Comparison of ENCODE assay signal across 1 cellular context in the genomic region with DNA sequence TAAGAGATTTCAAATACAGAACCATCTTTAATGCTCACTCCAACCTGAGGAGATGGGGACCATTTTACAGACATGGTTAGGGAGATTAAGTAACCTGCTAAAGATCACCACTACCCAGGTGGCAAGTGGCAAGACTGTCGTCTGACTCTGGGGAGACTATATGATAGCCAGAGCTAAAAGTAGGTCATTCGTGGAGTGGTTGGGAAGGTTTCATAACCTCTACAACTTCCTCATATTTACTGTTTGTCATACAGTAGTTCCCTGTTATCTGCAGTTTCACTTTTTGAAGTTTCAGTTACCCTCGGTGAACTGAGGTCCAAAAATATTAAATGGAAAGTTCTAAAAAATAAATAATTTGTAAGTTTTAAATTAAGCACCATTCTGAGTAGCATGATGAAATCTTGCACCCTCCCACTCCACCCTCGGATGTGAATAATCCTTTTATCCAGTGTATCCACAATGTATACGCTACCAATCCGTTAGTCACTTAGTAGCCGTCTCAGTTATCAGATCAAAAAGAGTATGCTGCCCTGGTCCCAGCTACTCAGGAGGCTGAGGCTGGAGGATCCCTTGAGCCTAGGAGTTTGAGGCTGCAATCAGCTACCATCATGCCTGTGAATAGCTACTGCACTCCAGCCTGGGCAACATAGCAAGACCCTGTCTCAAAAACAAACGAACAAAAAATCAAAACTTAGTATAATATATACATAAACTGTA.
TF ChIP-seq lines count a peak whose summit lies in the region.

No MANE protein-coding gene starts in this region.

TF ChIP-seq in GM12878, 131 proteins besides CTCF, POLR2A, EP300 and RAD21 (continued from another document):
- TF ChIP-seq ELK1 (IDR thresholded peaks at IDR 0.05; ENCODE audit: low read depth, low read length) (no peak), SP1 (IDR thresholded peaks at IDR 0.05; ENCODE audit: low read depth, low read length) (no peak), POLR2AphosphoS2 (IDR thresholded peaks at IDR 0.05; ENCODE audit: low read depth, low read length) (no peak), EED (IDR thresholded peaks at IDR 0.05; ENCODE audit: low read depth) (peak; percentile 51; the same call in 1 of the 2 replicates), FOXM1 (IDR thresholded peaks at IDR 0.05; ENCODE audit: low read depth, low read length) (no peak), ZNF274 (IDR thresholded peaks at IDR 0.05; ENCODE audit: insufficient read depth, insufficient read length) (no peak), MTA2 (IDR thresholded peaks at IDR 0.05; ENCODE audit: low read depth) (peak; percentile 34; the same call in 1 of the 2 replicates), WRNIP1 (IDR thresholded peaks at IDR 0.05; ENCODE audit: borderline replicate concordance, low read depth, low read length) (no peak), MEF2B (IDR thresholded peaks at IDR 0.05; ENCODE audit: partially characterized antibody, poor library complexity, severe bottlenecking) (peak; percentile 33), IKZF1 (conservative IDR thresholded peaks at IDR 0.05) (peak; percentile 74), RELB (IDR thresholded peaks at IDR 0.05; ENCODE audit: low read depth) (peak; percentile 47; the same call in 1 of the 2 replicates), RUNX3 (IDR thresholded peaks at IDR 0.05; ENCODE audit: low read length) (peak; percentile 36), GABPA (IDR thresholded peaks at IDR 0.05; ENCODE audit: low read depth) (no peak), NFXL1 (IDR thresholded peaks at IDR 0.05; ENCODE audit: borderline replicate concordance) (no peak), GATAD2B (conservative IDR thresholded peaks at IDR 0.05; ENCODE audit: low read depth) (0 out of 2 replicates have a peak, but pooled peaks have one; percentile 28), JUNB (IDR thresholded peaks at IDR 0.05) (no peak), SMARCA5 (IDR thresholded peaks at IDR 0.05) (peak; percentile 25; the same call in 1 of the 2 replicates), ATF3 (IDR thresholded peaks at IDR 0.05; ENCODE audit: borderline replicate concordance, extremely low read depth, low read depth, low read length) (no peak), NR2F1 (conservative IDR thresholded peaks at IDR 0.05) (0 out of 2 replicates have a peak, but pooled peaks have one; percentile 37), IKZF2 (IDR thresholded peaks at IDR 0.05) (peak; percentile 82 to 86), MTA3 (IDR thresholded peaks at IDR 0.05; ENCODE audit: borderline replicate concordance, low read length) (no peak), ZNF384 (IDR thresholded peaks at IDR 0.05; ENCODE audit: borderline replicate concordance, low read depth, low read length) (no peak)
- TF ChIP-seq, protein P1, sequence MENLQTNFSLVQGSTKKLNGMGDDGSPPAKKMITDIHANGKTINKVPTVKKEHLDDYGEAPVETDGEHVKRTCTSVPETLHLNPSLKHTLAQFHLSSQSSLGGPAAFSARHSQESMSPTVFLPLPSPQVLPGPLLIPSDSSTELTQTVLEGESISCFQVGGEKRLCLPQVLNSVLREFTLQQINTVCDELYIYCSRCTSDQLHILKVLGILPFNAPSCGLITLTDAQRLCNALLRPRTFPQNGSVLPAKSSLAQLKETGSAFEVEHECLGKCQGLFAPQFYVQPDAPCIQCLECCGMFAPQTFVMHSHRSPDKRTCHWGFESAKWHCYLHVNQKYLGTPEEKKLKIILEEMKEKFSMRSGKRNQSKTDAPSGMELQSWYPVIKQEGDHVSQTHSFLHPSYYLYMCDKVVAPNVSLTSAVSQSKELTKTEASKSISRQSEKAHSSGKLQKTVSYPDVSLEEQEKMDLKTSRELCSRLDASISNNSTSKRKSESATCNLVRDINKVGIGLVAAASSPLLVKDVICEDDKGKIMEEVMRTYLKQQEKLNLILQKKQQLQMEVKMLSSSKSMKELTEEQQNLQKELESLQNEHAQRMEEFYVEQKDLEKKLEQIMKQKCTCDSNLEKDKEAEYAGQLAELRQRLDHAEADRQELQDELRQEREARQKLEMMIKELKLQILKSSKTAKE (IDR thresholded peaks at IDR 0.05; ENCODE audit: low read depth, poor library complexity, severe bottlenecking): peak; percentile 48
- TF ChIP-seq, protein P2, sequence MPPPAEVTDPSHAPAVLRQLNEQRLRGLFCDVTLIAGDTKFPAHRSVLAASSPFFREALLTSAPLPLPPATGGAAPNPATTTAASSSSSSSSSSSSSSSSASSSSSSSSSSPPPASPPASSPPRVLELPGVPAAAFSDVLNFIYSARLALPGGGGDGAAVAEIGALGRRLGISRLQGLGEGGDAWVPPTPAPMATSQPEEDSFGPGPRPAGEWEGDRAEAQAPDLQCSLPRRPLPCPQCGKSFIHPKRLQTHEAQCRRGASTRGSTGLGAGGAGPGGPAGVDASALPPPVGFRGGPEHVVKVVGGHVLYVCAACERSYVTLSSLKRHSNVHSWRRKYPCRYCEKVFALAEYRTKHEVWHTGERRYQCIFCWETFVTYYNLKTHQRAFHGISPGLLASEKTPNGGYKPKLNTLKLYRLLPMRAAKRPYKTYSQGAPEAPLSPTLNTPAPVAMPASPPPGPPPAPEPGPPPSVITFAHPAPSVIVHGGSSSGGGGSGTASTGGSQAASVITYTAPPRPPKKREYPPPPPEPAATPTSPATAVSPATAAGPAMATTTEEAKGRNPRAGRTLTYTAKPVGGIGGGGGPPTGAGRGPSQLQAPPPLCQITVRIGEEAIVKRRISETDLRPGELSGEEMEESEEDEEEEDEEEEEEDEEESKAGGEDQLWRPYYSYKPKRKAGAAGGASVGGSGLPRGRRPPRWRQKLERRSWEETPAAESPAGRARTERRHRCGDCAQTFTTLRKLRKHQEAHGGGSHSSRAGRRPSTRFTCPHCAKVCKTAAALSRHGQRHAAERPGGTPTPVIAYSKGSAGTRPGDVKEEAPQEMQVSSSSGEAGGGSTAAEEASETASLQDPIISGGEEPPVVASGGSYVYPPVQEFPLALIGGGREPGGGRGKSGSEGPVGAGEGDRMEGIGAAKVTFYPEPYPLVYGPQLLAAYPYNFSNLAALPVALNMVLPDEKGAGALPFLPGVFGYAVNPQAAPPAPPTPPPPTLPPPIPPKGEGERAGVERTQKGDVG (CRISPR knock-in tag; IDR thresholded peaks at IDR 0.05): no peak
